Comparison of ENCODE assay signal across 14 cellular contexts in genomic region chr19:16258440-16258903, GRCh38.
DNase-seq lines count a peak whose midpoint lies in the region; ATAC-seq and TF ChIP-seq lines count a peak whose summit lies in the region.
"Had no signal": no experiment of that assay in that cellular context is flagged by ENCODE, and none has a peak within 500 bp of the region (broad histone marks: within the 10 kb centered on the region; RNA-seq: fewer than 3 reads in every experiment).

No MANE protein-coding gene starts in this region.

- no peaks in the 10 kb centered on the region for H3K9me3 Mint-ChIP-seq in endodermal cell

- H3K4me1 ChIP-seq in SK-N-SH (ENCODE audit: control insufficient read depth in 1 of 2, insufficient read depth in 2 of 2, low read depth in 1 of 2, low read length in 1 of 2): no peaks in the 10 kb centered on the region; a peak in 1 of 4 replicates
- peaks cover 19 to 31% (median 27%) of the 10 kb centered on the region in 4 donors for H3K4me1 ChIP-seq in esophagus muscularis mucosa
- peaks cover 62% of the 10 kb centered on the region for H3K4me1 ChIP-seq in mucosa of stomach (ENCODE audit: control insufficient read depth, insufficient read depth, low read length)
- H3K4me1 ChIP-seq in vagina: peaks cover 9% of the 10 kb centered on the region
- peaks cover 10% of the 10 kb centered on the region for H3K4me1 ChIP-seq in endodermal cell (ENCODE audit: control insufficient read depth, insufficient read depth, low read length)

- peaks cover 44% of the 10 kb centered on the region for H3K27me3 ChIP-seq in SK-N-SH (ENCODE audit: insufficient read depth)
- H3K27me3 ChIP-seq in esophagus muscularis mucosa: no peaks in the 10 kb centered on the region
- H3K27me3 ChIP-seq in mucosa of stomach (ENCODE audit: control insufficient read depth, insufficient read depth, low read length): no peaks in the 10 kb centered on the region
- no peaks in the 10 kb centered on the region for H3K27me3 ChIP-seq in vagina
- H3K27me3 ChIP-seq in endodermal cell (ENCODE audit: control insufficient read depth, insufficient read depth, low read length, poor library complexity, severe bottlenecking): no peaks in the 10 kb centered on the region

- no peaks in the 10 kb centered on the region for H4K20me1 ChIP-seq in SK-N-SH (ENCODE audit: insufficient read depth)

- no peak overlapping the region for H3K4me3 Mint-ChIP-seq in endodermal cell

- no peak overlapping the region for H3K27ac Mint-ChIP-seq in endodermal cell

- peaks cover 2% of the 10 kb centered on the region for H3K27me3 Mint-ChIP-seq in endodermal cell (ENCODE audit: insufficient read depth)

- H3K27ac ChIP-seq in SK-N-SH (ENCODE audit: low read depth in 2 of 2, low read length in 1 of 2) (no peak overlapping the region), esophagus muscularis mucosa (replicated peaks in 1 of 4) (peak overlapping the region; percentile 71 to 78 (median 72)), vagina (peak overlapping the region; percentile 63), endodermal cell (ENCODE audit: low read depth, low read length) (no peak overlapping the region)
- H3K27ac ChIP-seq: 22Rv1, WERI-Rb-1 had no signal

- no peaks in the 10 kb centered on the region for H3F3A ChIP-seq in SK-N-SH (replicated peaks; ENCODE audit: insufficient read depth)

- H3K36me3 Mint-ChIP-seq in endodermal cell (ENCODE audit: low read depth): no peaks in the 10 kb centered on the region

- H3K36me3 ChIP-seq in SK-N-SH (replicated peaks in 1 of 2; ENCODE audit: control insufficient read depth in 1 of 2, insufficient read depth in 2 of 2, low read length in 1 of 2): no peaks in the 10 kb centered on the region
- no peaks in the 10 kb centered on the region for H3K36me3 ChIP-seq in esophagus muscularis mucosa
- no peaks in the 10 kb centered on the region for H3K36me3 ChIP-seq in mucosa of stomach (ENCODE audit: control insufficient read depth, insufficient read depth, low read length)
- H3K36me3 ChIP-seq in vagina: no peaks in the 10 kb centered on the region
- no peaks in the 10 kb centered on the region for H3K36me3 ChIP-seq in endodermal cell (ENCODE audit: control insufficient read depth, insufficient read depth, low read length)
- H3K36me3 ChIP-seq: WERI-Rb-1 had no signal

- CTCF ChIA-PET in SK-N-SH (lab: Yijun Ruan, JAX): interaction anchor here (1.1 to 1.3 kb wide), 3 partner anchors 10 to 128 kb away, joined by 3 to 5 read pairs (median 4); no protein-coding TSS in a partner anchor

- no peak for TF ChIP-seq CTCF in SK-N-SH (IDR thresholded peaks at IDR 0.05)
- TF ChIP-seq CTCF in esophagus muscularis mucosa (IDR thresholded peaks at IDR 0.05): no peak
- no peak for TF ChIP-seq CTCF in vagina (IDR thresholded peaks at IDR 0.05)
- TF ChIP-seq CTCF in endodermal cell (conservative IDR thresholded peaks at IDR 0.05): no peak

- no peak for TF ChIP-seq RAD21 in SK-N-SH (IDR thresholded peaks at IDR 0.05; ENCODE audit: low read length)

- no peak; the same call in 2 of the 3 replicates for ATAC-seq in SK-N-SH treated with all-trans-retinoic acid at 6 μM for 48 hours

- no peak for TF ChIP-seq EP300 in SK-N-SH (IDR thresholded peaks at IDR 0.05; ENCODE audit: borderline replicate concordance in 1 of 2, low read depth in 1 of 2, low read length in 1 of 2)
- TF ChIP-seq EP300 in esophagus muscularis mucosa (IDR thresholded peaks at IDR 0.05): peak; percentile 79

- DNase-seq in SK-N-SH: peak; percentile 55
- peak; percentile 94 for DNase-seq in esophagus muscularis mucosa (ENCODE audit: extremely low spot score)
- no peak for DNase-seq in vagina (ENCODE audit: extremely low spot score in 2 of 2)
- no peak for DNase-seq in endodermal cell
- no peak for DNase-seq in HCEC 1CT
- DNase-seq in NCI-H1436 treated with DMSO at 0.1 percent for 48 hours (lab: John Stamatoyannopoulos, UW): no peak
- DNase-seq: activated effector memory CD4-positive, alpha-beta T cell treated with anti-CD3 and anti-CD28 coated beads, Interleukin-2, amount 50 U/mL, for 16 hours; KG1; kidney glomerular epithelial cell; NCI-H774; WERI-Rb-1 had no signal

- no peak for TF ChIP-seq POLR2A in esophagus muscularis mucosa (IDR thresholded peaks at IDR 0.05; ENCODE audit: low read depth)
- TF ChIP-seq POLR2A in vagina (IDR thresholded peaks at IDR 0.05): no peak

- no peaks in the 10 kb centered on the region for H3K79me2 ChIP-seq in SK-N-SH (ENCODE audit: insufficient read depth)

- intact Hi-C loops in esophagus muscularis mucosa (cut with DNase I) (no loop called here), vagina (cut with DNase I) (loop anchor here (10.0 kb wide), 1 partner anchor 66 kb away; the partner anchor contains the start of gene KLF2)

- H3K4me3 ChIP-seq in SK-N-SH (ENCODE audit: low read depth in 2 of 2, low read length in 1 of 2) (no peak overlapping the region), esophagus muscularis mucosa (no peak overlapping the region), mucosa of stomach (ENCODE audit: low read length) (no peak overlapping the region), vagina (no peak overlapping the region), endodermal cell (ENCODE audit: low read length) (no peak overlapping the region)

- no peak overlapping the region for H3K4me2 ChIP-seq in SK-N-SH

- H3K9ac ChIP-seq in SK-N-SH: no peak overlapping the region
- H3K9ac ChIP-seq in mucosa of stomach (ENCODE audit: low read length): peak overlapping the region; percentile 74
- no peak overlapping the region for H3K9ac ChIP-seq in endodermal cell (ENCODE audit: extremely low read depth, low read length, poor library complexity, severe bottlenecking)

- peaks cover 15% of the 10 kb centered on the region for H3K4me1 Mint-ChIP-seq in endodermal cell

- no peak overlapping the region for H2AFZ ChIP-seq in SK-N-SH (ENCODE audit: low read depth)

- POLR2A ChIA-PET in SK-N-SH (lab: Yijun Ruan, JAX): no interaction called here

- H3K9me3 ChIP-seq in SK-N-SH: no peaks in the 10 kb centered on the region
- no peaks in the 10 kb centered on the region for H3K9me3 ChIP-seq in esophagus muscularis mucosa
- no peaks in the 10 kb centered on the region for H3K9me3 ChIP-seq in mucosa of stomach (ENCODE audit: control insufficient read depth, low read length)
- H3K9me3 ChIP-seq in vagina: no peaks in the 10 kb centered on the region
- H3K9me3 ChIP-seq in endodermal cell (ENCODE audit: control insufficient read depth, low read length): no peaks in the 10 kb centered on the region

- H3K9me2 ChIP-seq in SK-N-SH: no peaks in the 10 kb centered on the region

- 48% methylated on average over 5 of the region's 18 CpGs for WGBS in SK-N-SH (ENCODE audit: low lambda C conversion rate)
- 49% methylated on average over 7 of the region's 18 CpGs for WGBS in esophagus muscularis mucosa
- WGBS in endodermal cell (ENCODE audit: insufficient coverage in 1 of 2, insufficient read length in 1 of 2), 2 experiments: 89 to 92% methylated on average over 14 to 18 of the region's 18 CpGs

TF ChIP-seq in SK-N-SH, 30 proteins besides CTCF, POLR2A, EP300 and RAD21 (continues in another document):
- TF ChIP-seq FOSL2 (IDR thresholded peaks at IDR 0.05; ENCODE audit: borderline replicate concordance, low read depth): no peak
- TF ChIP-seq, protein P1, sequence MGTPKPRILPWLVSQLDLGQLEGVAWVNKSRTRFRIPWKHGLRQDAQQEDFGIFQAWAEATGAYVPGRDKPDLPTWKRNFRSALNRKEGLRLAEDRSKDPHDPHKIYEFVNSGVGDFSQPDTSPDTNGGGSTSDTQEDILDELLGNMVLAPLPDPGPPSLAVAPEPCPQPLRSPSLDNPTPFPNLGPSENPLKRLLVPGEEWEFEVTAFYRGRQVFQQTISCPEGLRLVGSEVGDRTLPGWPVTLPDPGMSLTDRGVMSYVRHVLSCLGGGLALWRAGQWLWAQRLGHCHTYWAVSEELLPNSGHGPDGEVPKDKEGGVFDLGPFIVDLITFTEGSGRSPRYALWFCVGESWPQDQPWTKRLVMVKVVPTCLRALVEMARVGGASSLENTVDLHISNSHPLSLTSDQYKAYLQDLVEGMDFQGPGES (IDR thresholded peaks at IDR 0.05; ENCODE audit: low read depth, low read length): no peak
- TF ChIP-seq TEAD4 (IDR thresholded peaks at IDR 0.05; ENCODE audit: borderline replicate concordance, insufficient read depth): no peak

TF ChIP-seq in SK-N-SH treated with all-trans-retinoic acid at 6 μM for 48 hours, 23 proteins besides CTCF, POLR2A, EP300 and RAD21:
- no peak for TF ChIP-seq GLIS3 (CRISPR knock-in tag; IDR thresholded peaks at IDR 0.05)
- no peak for TF ChIP-seq ZNF70 (CRISPR knock-in tag; IDR thresholded peaks at IDR 0.05)
- no peak for TF ChIP-seq BACH2 (CRISPR knock-in tag; IDR thresholded peaks at IDR 0.05; ENCODE audit: borderline replicate concordance)
- TF ChIP-seq ZNF565 (CRISPR knock-in tag; conservative IDR thresholded peaks at IDR 0.05; ENCODE audit: low read depth): no peak
- TF ChIP-seq ZNF8 (CRISPR knock-in tag; IDR thresholded peaks at IDR 0.05): no peak
- TF ChIP-seq ZC3H10 (CRISPR knock-in tag; IDR thresholded peaks at IDR 0.05): no peak
- TF ChIP-seq, protein P2, sequence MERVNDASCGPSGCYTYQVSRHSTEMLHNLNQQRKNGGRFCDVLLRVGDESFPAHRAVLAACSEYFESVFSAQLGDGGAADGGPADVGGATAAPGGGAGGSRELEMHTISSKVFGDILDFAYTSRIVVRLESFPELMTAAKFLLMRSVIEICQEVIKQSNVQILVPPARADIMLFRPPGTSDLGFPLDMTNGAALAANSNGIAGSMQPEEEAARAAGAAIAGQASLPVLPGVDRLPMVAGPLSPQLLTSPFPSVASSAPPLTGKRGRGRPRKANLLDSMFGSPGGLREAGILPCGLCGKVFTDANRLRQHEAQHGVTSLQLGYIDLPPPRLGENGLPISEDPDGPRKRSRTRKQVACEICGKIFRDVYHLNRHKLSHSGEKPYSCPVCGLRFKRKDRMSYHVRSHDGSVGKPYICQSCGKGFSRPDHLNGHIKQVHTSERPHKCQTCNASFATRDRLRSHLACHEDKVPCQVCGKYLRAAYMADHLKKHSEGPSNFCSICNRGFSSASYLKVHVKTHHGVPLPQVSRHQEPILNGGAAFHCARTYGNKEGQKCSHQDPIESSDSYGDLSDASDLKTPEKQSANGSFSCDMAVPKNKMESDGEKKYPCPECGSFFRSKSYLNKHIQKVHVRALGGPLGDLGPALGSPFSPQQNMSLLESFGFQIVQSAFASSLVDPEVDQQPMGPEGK (CRISPR knock-in tag; IDR thresholded peaks at IDR 0.05; ENCODE audit: borderline replicate concordance): no peak
- TF ChIP-seq ARNTL (CRISPR knock-in tag; IDR thresholded peaks at IDR 0.05; ENCODE audit: borderline replicate concordance, low read depth): no peak
- TF ChIP-seq ZFP3 (CRISPR knock-in tag; IDR thresholded peaks at IDR 0.05): no peak
- no peak for TF ChIP-seq TOX (CRISPR knock-in tag; IDR thresholded peaks at IDR 0.05; ENCODE audit: borderline replicate concordance)
- TF ChIP-seq RARB (CRISPR knock-in tag; IDR thresholded peaks at IDR 0.05): no peak

Comparison
In these comparisons a context has a peak if more than half of its experiments do, and no peak if none do; other contexts are left out.
1. DNase-seq: peak in SK-N-SH (single experiment) and esophagus muscularis mucosa (single experiment); none in vagina (0 of 2), endodermal cell (single experiment), HCEC 1CT (single experiment) and NCI-H1436 treated with DMSO at 0.1 percent for 48 hours (single experiment).
2. H3K27ac ChIP-seq: peak in esophagus muscularis mucosa (4 of 4) and vagina (single experiment); none in SK-N-SH (0 of 2) and endodermal cell (single experiment).